28 cellular contexts compared by ENCODE assay signal in genomic region chr4:81690871-81691270, GRCh38.
"Had no signal": no experiment of that assay in that cellular context is flagged by ENCODE, and none has a peak within 500 bp of the region (broad histone marks: within the 10 kb centered on the region; RNA-seq: fewer than 3 reads in every experiment).

No MANE protein-coding gene starts in this region.

- H3K4me1 ChIP-seq: SJCRH30 had no signal

- H3K4me2 ChIP-seq: KMS-11 had no signal

- H3K36me3 ChIP-seq: brain microvascular endothelial cell, SJCRH30 had no signal

- H3K4me1 Mint-ChIP-seq: activated CD4-positive, alpha-beta T cell treated with anti-CD3 and anti-CD28 coated beads for 36 hours; activated CD4-positive, alpha-beta T cell treated with anti-CD3 and anti-CD28 coated beads, Interleukin-2, amount 10 ng/mL, durations not matched to agents 7 days and 5 days; activated naive CD4-positive, alpha-beta T cell treated with anti-CD3 and anti-CD28 coated beads, Interleukin-2, amount 10 ng/mL, durations not matched to agents 7 days and 5 days; activated naive CD8-positive, alpha-beta T cell treated with anti-CD3 and anti-CD28 coated beads, Interleukin-2, amount 50 U/mL, for 24 hours had no signal

- H3K27ac Mint-ChIP-seq: activated CD4-positive, alpha-beta T cell treated with anti-CD3 and anti-CD28 coated beads for 36 hours; activated CD4-positive, alpha-beta T cell treated with anti-CD3 and anti-CD28 coated beads, Interleukin-2, amount 10 ng/mL, durations not matched to agents 7 days and 5 days; activated CD8-positive, alpha-beta T cell treated with anti-CD3 and anti-CD28 coated beads, Interleukin-2, amount 10 ng/mL, durations not matched to agents 7 days and 5 days; activated naive CD4-positive, alpha-beta T cell treated with anti-CD3 and anti-CD28 coated beads, Interleukin-2, amount 10 ng/mL, durations not matched to agents 7 days and 5 days; activated naive CD8-positive, alpha-beta T cell; activated naive CD8-positive, alpha-beta T cell treated with anti-CD3 and anti-CD28 coated beads, Interleukin-2, amount 50 U/mL, for 24 hours; activated T-cell treated with anti-CD3 and anti-CD28 coated beads, Interleukin-2, amount 50 U/mL, for 24 hours; activated T-helper 2 cell treated with anti-CD3 and anti-CD28 coated beads, Interferon-gamma antibody, Interleukin-2, Interleukin-4, amounts not matched to agents 10 μg/mL and 5 μg/mL and 100 μg/mL, durations not matched to agents 14 hours and 24 hours and 36 hours had no signal

- H3K36me3 Mint-ChIP-seq: activated naive CD4-positive, alpha-beta T cell treated with anti-CD3 and anti-CD28 coated beads, Interleukin-2, amount 10 ng/mL, durations not matched to agents 7 days and 5 days; activated naive CD8-positive, alpha-beta T cell had no signal

- H3K9me3 ChIP-seq: SJCRH30 had no signal

- H3K27me3 ChIP-seq: brain microvascular endothelial cell, SJCRH30 had no signal

- H3K9ac ChIP-seq: KMS-11 had no signal

- ATAC-seq: activated CD4-positive, alpha-beta T cell treated with anti-CD3 and anti-CD28 coated beads for 36 hours; activated CD4-positive, CD25-positive, alpha-beta regulatory T cell treated with anti-CD3 and anti-CD28 coated beads, Interleukin-2, amount 50 U/mL, for 24 hours; activated CD8-positive, alpha-beta T cell treated with anti-CD3 and anti-CD28 coated beads, Interleukin-2, amount 10 ng/mL, durations not matched to agents 7 days and 5 days; activated naive CD8-positive, alpha-beta T cell treated with anti-CD3 and anti-CD28 coated beads, Interleukin-2, amount 50 U/mL, for 24 hours; Panc1 had no signal

- H3K4me3 ChIP-seq: SJCRH30, SK-N-MC had no signal

- H3K27ac ChIP-seq: brain microvascular endothelial cell, KMS-11, SJCRH30, SK-N-MC had no signal

- H3K4me3 Mint-ChIP-seq: activated CD4-positive, alpha-beta T cell treated with anti-CD3 and anti-CD28 coated beads for 36 hours; activated CD4-positive, alpha-beta T cell treated with anti-CD3 and anti-CD28 coated beads, Interleukin-2, amount 10 ng/mL, durations not matched to agents 7 days and 5 days; activated CD8-positive, alpha-beta T cell treated with anti-CD3 and anti-CD28 coated beads, Interleukin-2, amount 10 ng/mL, durations not matched to agents 7 days and 5 days; activated naive CD4-positive, alpha-beta T cell treated with anti-CD3 and anti-CD28 coated beads, Interleukin-2, amount 10 ng/mL, durations not matched to agents 7 days and 5 days; activated naive CD8-positive, alpha-beta T cell; activated naive CD8-positive, alpha-beta T cell treated with anti-CD3 and anti-CD28 coated beads, Interleukin-2, amount 50 U/mL, for 24 hours; activated T-cell treated with anti-CD3 and anti-CD28 coated beads, Interleukin-2, amount 50 U/mL, for 24 hours had no signal

- H3K9me3 Mint-ChIP-seq: activated CD4-positive, alpha-beta T cell treated with anti-CD3 and anti-CD28 coated beads, Interleukin-2, amount 10 ng/mL, durations not matched to agents 7 days and 5 days; activated naive CD4-positive, alpha-beta T cell treated with anti-CD3 and anti-CD28 coated beads, Interleukin-2, amount 10 ng/mL, durations not matched to agents 7 days and 5 days; activated naive CD8-positive, alpha-beta T cell treated with anti-CD3 and anti-CD28 coated beads, Interleukin-2, amount 50 U/mL, for 24 hours; activated T-cell treated with anti-CD3 and anti-CD28 coated beads, Interleukin-2, amount 50 U/mL, for 24 hours; activated T-helper 2 cell treated with anti-CD3 and anti-CD28 coated beads, Interferon-gamma antibody, Interleukin-2, Interleukin-4, amounts not matched to agents 10 μg/mL and 5 μg/mL and 100 μg/mL, durations not matched to agents 14 hours and 24 hours and 36 hours had no signal

- H3K27me3 Mint-ChIP-seq: activated naive CD4-positive, alpha-beta T cell treated with anti-CD3 and anti-CD28 coated beads, Interleukin-2, amount 10 ng/mL, durations not matched to agents 7 days and 5 days; activated naive CD8-positive, alpha-beta T cell; activated naive CD8-positive, alpha-beta T cell treated with anti-CD3 and anti-CD28 coated beads, Interleukin-2, amount 50 U/mL, for 24 hours; activated T-cell treated with anti-CD3 and anti-CD28 coated beads, Interleukin-2, amount 50 U/mL, for 24 hours had no signal

- DNase-seq: activated CD4-positive, alpha-beta T cell treated with anti-CD3 and anti-CD28 coated beads for 36 hours; activated CD4-positive, alpha-beta T cell treated with anti-CD3 and anti-CD28 coated beads, Interleukin-2, amount 10 ng/mL, durations not matched to agents 7 days and 5 days; activated CD4-positive, alpha-beta T cell treated with anti-CD3 and anti-CD28 coated beads, Interleukin-2, amount 50 U/mL, for 48 hours; activated CD8-positive, alpha-beta T cell treated with anti-CD3 and anti-CD28 coated beads, Interleukin-2, amount 10 ng/mL, durations not matched to agents 7 days and 5 days; activated naive CD4-positive, alpha-beta T cell treated with anti-CD3 and anti-CD28 coated beads, Interleukin-2, amount 10 ng/mL, durations not matched to agents 7 days and 5 days; activated naive CD8-positive, alpha-beta T cell treated with anti-CD3 and anti-CD28 coated beads, Interleukin-2, amount 50 U/mL, for 24 hours; activated T-cell treated with anti-CD3 and anti-CD28 coated beads, Interleukin-2, amount 50 U/mL, for 24 hours; anterior cingulate cortex; brain microvascular endothelial cell; central memory CD4-positive, alpha-beta T cell; NCI-H1105; NCI-H1417 treated with DMSO at 0.1 percent for 48 hours; NCI-H1694 treated with DMSO at 0.1 percent for 48 hours; NCI-H2029; NCI-H2107; NCI-H2171; NCI-H2227 treated with DMSO at 0.1 percent for 48 hours; NCI-H446; NCI-H524; SHP77; SJCRH30; T1000 had no signal
